ENCODE assay signal across 2 cellular contexts in genomic region chr5:134563962-134564361, GRCh38.
TF ChIP-seq lines count a peak whose summit lies in the region.

No MANE protein-coding gene starts in this region.

TF ChIP-seq in SK-N-SH treated with all-trans-retinoic acid at 6 μM for 48 hours, 23 proteins besides CTCF, POLR2A, EP300 and RAD21:
- TF ChIP-seq ZNF70 (CRISPR knock-in tag; IDR thresholded peaks at IDR 0.05) (peak; percentile 67), TCF4 (CRISPR knock-in tag; IDR thresholded peaks at IDR 0.05; ENCODE audit: borderline replicate concordance) (no peak)
TF ChIP-seq in SK-N-SH treated with all-trans-retinoic acid at 6 μM for 48 hours: peak in this region for 1.

TF ChIP-seq in SK-N-SH, 30 proteins besides CTCF, POLR2A, EP300 and RAD21:
- no peak for TF ChIP-seq FOXJ3 (CRISPR knock-in tag; IDR thresholded peaks at IDR 0.05)
